Comparison of ENCODE assay signal across 8 cellular contexts in genomic region chr1:53890522-53890941, GRCh38. TPM values are rescaled to one million over a fixed set of nuclear protein-coding genes. Genes with fewer than 3 reads are reported as not detected.
DNase-seq lines count a peak whose midpoint lies in the region; ATAC-seq and TF ChIP-seq lines count a peak whose summit lies in the region.

No MANE protein-coding gene starts in this region.

- peaks cover 54% of the 10 kb centered on the region for H3K4me1 Mint-ChIP-seq in activated T-cell treated with anti-CD3 and anti-CD28 coated beads, Interleukin-2, amount 50 U/mL, for 72 hours (ENCODE audit: low read depth)
- peaks cover 26% of the 10 kb centered on the region for H3K4me1 Mint-ChIP-seq in memory B cell

- H3K9me3 ChIP-seq in heart right ventricle (no peaks in the 10 kb centered on the region), transverse colon (no peaks in the 10 kb centered on the region)

- peak in 1 of 8 donors; percentile 12 for ATAC-seq in heart right ventricle
- no peak for ATAC-seq in left cardiac atrium
- ATAC-seq in activated T-cell treated with anti-CD3 and anti-CD28 coated beads, Interleukin-2, amount 50 U/mL, for 72 hours (replicated peaks in 1 of 2) = no peak
- ATAC-seq in memory B cell (ENCODE audit: low read depth) = no peak
- no peak for ATAC-seq in GM19351 (IDR thresholded peaks at IDR 0.05; ENCODE audit: unreplicated experiment)
- ATAC-seq in GM21515 (IDR thresholded peaks at IDR 0.05; ENCODE audit: unreplicated experiment) = no peak

- DNase-seq in heart right ventricle (no peak), left cardiac atrium (no peak), memory B cell (ENCODE audit: low spot score in 2 of 2) (no peak), transverse colon (no peak), GM13977 (ENCODE audit: low spot score) (no peak)
- DNase-seq in activated T-cell treated with anti-CD3 and anti-CD28 coated beads, Interleukin-2, amount 50 U/mL, for 72 hours = peak; percentile 8 to 9

- H3K36me3 ChIP-seq in heart right ventricle (peaks cover 0 to 25% (median 0%) of the 10 kb centered on the region in 9 donors), transverse colon (peaks cover 0 to 2% (median 0%) of the 10 kb centered on the region in 4 donors)

- H3K4me1 ChIP-seq in heart right ventricle = peaks cover 0 to 37% (median 13%) of the 10 kb centered on the region in 9 donors
- peaks cover 0 to 18% (median 11%) of the 10 kb centered on the region in 4 donors for H3K4me1 ChIP-seq in transverse colon

- H3K4me3 Mint-ChIP-seq in activated T-cell treated with anti-CD3 and anti-CD28 coated beads, Interleukin-2, amount 50 U/mL, for 72 hours = peak overlapping the region; percentile 90 to 98
- peak overlapping the region; percentile 97 for H3K4me3 Mint-ChIP-seq in memory B cell

- TF ChIP-seq POLR2A in transverse colon (IDR thresholded peaks at IDR 0.05) = no peak

- intact Hi-C loops in heart right ventricle (cut with DNase I) (loop anchor here in 2 of 10 donors (5.0 kb wide), 2 partner anchors 52 to 57 kb away; partner anchors contain the start of genes IFT25 (in 1 of the 2) and LRRC42 (in 1 of the 2)), left cardiac atrium (cut with DNase I) (no loop called here), transverse colon (cut with DNase I; ENCODE audit: low total_unique reads) (no loop called here)

- H3K36me3 Mint-ChIP-seq in activated T-cell treated with anti-CD3 and anti-CD28 coated beads, Interleukin-2, amount 50 U/mL, for 72 hours (ENCODE audit: insufficient read depth in 2 of 2) = peaks cover 2 to 7% of the 10 kb centered on the region in 2 donors
- H3K36me3 Mint-ChIP-seq in memory B cell = peaks cover 6% of the 10 kb centered on the region

- no peak for TF ChIP-seq CTCF in heart right ventricle (IDR thresholded peaks at IDR 0.05)
- no peak for TF ChIP-seq CTCF in transverse colon (IDR thresholded peaks at IDR 0.05)
- TF ChIP-seq CTCF in GM13977 (IDR thresholded peaks at IDR 0.05; ENCODE audit: extremely low read depth, insufficient read depth, missing control alignments) = no peak

- peaks cover 9% of the 10 kb centered on the region for H3K27me3 Mint-ChIP-seq in activated T-cell treated with anti-CD3 and anti-CD28 coated beads, Interleukin-2, amount 50 U/mL, for 72 hours (ENCODE audit: low read depth)
- peaks cover 5% of the 10 kb centered on the region for H3K27me3 Mint-ChIP-seq in memory B cell

- in situ Hi-C loops in transverse colon (cut with MboI; ENCODE audit: low pct_ligation_motif_present in 1 of 4, low pct_unique_long_range_greater_than_20kb in 1 of 4, low sequenced_read_pairs in 3 of 4) (no loop called here), GM13977 (cut with MboI; ENCODE audit: low pct_unique_long_range_greater_than_20kb, low sequenced_read_pairs, unreplicated experiment) (no loop called here)

- 81 to 86% methylated on average over 7 of the region's 7 CpGs for WGBS in heart right ventricle, 2 donors
- WGBS in transverse colon (ENCODE audit: low coverage in 1 of 2), 2 donors = 64 to 70% methylated on average over 3 to 7 of the region's 7 CpGs

- H3K27me3 ChIP-seq in heart right ventricle (no peaks in the 10 kb centered on the region), transverse colon (no peaks in the 10 kb centered on the region)

- TF ChIP-seq EP300 in transverse colon (IDR thresholded peaks at IDR 0.05; ENCODE audit: low read depth) = no peak

- peak overlapping the region; percentile 99 for H3K27ac Mint-ChIP-seq in activated T-cell treated with anti-CD3 and anti-CD28 coated beads, Interleukin-2, amount 50 U/mL, for 72 hours
- H3K27ac Mint-ChIP-seq in memory B cell = peak overlapping the region; percentile 93

- H3K9me3 Mint-ChIP-seq in activated T-cell treated with anti-CD3 and anti-CD28 coated beads, Interleukin-2, amount 50 U/mL, for 72 hours = no peaks in the 10 kb centered on the region
- H3K9me3 Mint-ChIP-seq in memory B cell = no peaks in the 10 kb centered on the region

- H3K27ac ChIP-seq in heart right ventricle = peak overlapping the region in 5 of 10 donors; percentile 57 to 92 (median 78)
- peak overlapping the region; percentile 81 to 91 (median 86) for H3K27ac ChIP-seq in transverse colon

- H3K4me3 ChIP-seq in heart right ventricle = peak overlapping the region in 9 of 10 donors; percentile 60 to 100 (median 88)
- H3K4me3 ChIP-seq in transverse colon = peak overlapping the region in 3 of 4 donors; percentile 89 to 98 (median 95)

RNA-seq across cellular contexts. Expression of gene YIPF1, which starts 0.9 kb away (rescaled TPM):
- total RNA-seq in heart right ventricle (10 to 100 TPM; 10.2 to 20.1 (median 13.2) TPM), left cardiac atrium (10 to 100 TPM; 12.9 to 15.2 TPM), transverse colon (10 to 100 TPM; 10.1 to 24.6 (median 17.4) TPM)
- polyA plus RNA-seq in heart right ventricle = 10 to 100 TPM in 1 of 2 donors, 1 to 10 TPM in 1; 9.6 to 22.1 TPM
- 10 to 100 TPM; 33.7 to 48.5 TPM for total RNA-seq in activated T-cell treated with anti-CD3 and anti-CD28 coated beads, Interleukin-2, amount 50 U/mL, for 72 hours

RNA-seq across cellular contexts. Expression of gene DIO1, which starts 3.5 kb away (rescaled TPM):
- total RNA-seq in heart right ventricle (not detected), left cardiac atrium (not detected), transverse colon (not detected)
- not detected for polyA plus RNA-seq in heart right ventricle
- not detected for total RNA-seq in activated T-cell treated with anti-CD3 and anti-CD28 coated beads, Interleukin-2, amount 50 U/mL, for 72 hours

RNA-seq across cellular contexts. Expression of gene NDC1, which starts 52.4 kb away (rescaled TPM):
- total RNA-seq in heart right ventricle = 1 to 10 TPM; 4.2 to 8.0 (median 5.8) TPM
- polyA plus RNA-seq in heart right ventricle = 1 to 10 TPM; 2.0 to 4.0 TPM
- 1 to 10 TPM; 8.1 to 8.5 TPM for total RNA-seq in left cardiac atrium
- total RNA-seq in activated T-cell treated with anti-CD3 and anti-CD28 coated beads, Interleukin-2, amount 50 U/mL, for 72 hours = 10 to 100 TPM; 17.1 to 22.8 TPM
- 10 to 100 TPM in 2 of 4 donors, 1 to 10 TPM in 2; 1.1 to 11.1 (median 8.0) TPM for total RNA-seq in transverse colon

RNA-seq across cellular contexts. Expression of gene IFT25, which starts 55.0 kb away (rescaled TPM):
- total RNA-seq in heart right ventricle (10 to 100 TPM in 6 of 10 donors, 1 to 10 TPM in 4; 7.8 to 16.0 (median 10.7) TPM), left cardiac atrium (10 to 100 TPM; 15.1 to 16.6 TPM), transverse colon (10 to 100 TPM in 3 of 4 donors, 1 to 10 TPM in 1; 4.2 to 22.5 (median 12.9) TPM)
- polyA plus RNA-seq in heart right ventricle = 10 to 100 TPM in 1 of 2 donors, 1 to 10 TPM in 1; 9.9 to 12.3 TPM
- 10 to 100 TPM; 59.6 to 68.3 TPM for total RNA-seq in activated T-cell treated with anti-CD3 and anti-CD28 coated beads, Interleukin-2, amount 50 U/mL, for 72 hours

RNA-seq across cellular contexts. Expression of gene LRRC42, which starts 55.6 kb away (rescaled TPM):
- total RNA-seq in heart right ventricle (10 to 100 TPM; 10.4 to 16.5 (median 14.8) TPM), left cardiac atrium (10 to 100 TPM; 13.5 to 17.9 TPM), transverse colon (10 to 100 TPM in 3 of 4 donors, 1 to 10 TPM in 1; 4.4 to 24.7 (median 17.5) TPM)
- polyA plus RNA-seq in heart right ventricle = 10 to 100 TPM in 1 of 2 donors, 1 to 10 TPM in 1; 2.9 to 13.2 TPM
- total RNA-seq in activated T-cell treated with anti-CD3 and anti-CD28 coated beads, Interleukin-2, amount 50 U/mL, for 72 hours = 10 to 100 TPM; 39.0 to 40.3 TPM

Comparison
In these comparisons a context has a peak if more than half of its experiments do, and no peak if none do; other contexts are left out.
1. DNase-seq: peak in activated T-cell treated with anti-CD3 and anti-CD28 coated beads, Interleukin-2, amount 50 U/mL, for 72 hours (2 of 2); none in heart right ventricle (0 of 2), left cardiac atrium (single experiment), memory B cell (0 of 2), transverse colon (single experiment) and GM13977 (single experiment).